ENCODE assay signal across 8 cellular contexts in genomic region chr12:7971765-7972164, GRCh38. TPM values are rescaled to one million over a fixed set of nuclear protein-coding genes. Genes with fewer than 3 reads are reported as not detected.
DNase-seq lines count a peak whose midpoint lies in the region; ATAC-seq and TF ChIP-seq lines count a peak whose summit lies in the region.
"Not testable (repeated sequence)": the region's sequence is repeated elsewhere in the genome, so short reads cannot be mapped to it uniquely, and the experiment has no call there.

No MANE protein-coding gene starts in this region.

- TF ChIP-seq CTCF in chondrocyte (IDR thresholded peaks at IDR 0.05); heart right ventricle (IDR thresholded peaks at IDR 0.05); uterus (IDR thresholded peaks at IDR 0.05): not testable (repeated sequence)

- peaks cover 56% of the 10 kb centered on the region for H3K4me1 Mint-ChIP-seq in activated T-cell treated with anti-CD3 and anti-CD28 coated beads, Interleukin-2, amount 50 U/mL, for 72 hours (ENCODE audit: low read depth)
- H3K4me1 Mint-ChIP-seq in chondrocyte (ENCODE audit: low read depth): peaks cover 33% of the 10 kb centered on the region
- H3K4me1 Mint-ChIP-seq in naive thymus-derived CD4-positive, alpha-beta T cell: peaks cover 17 to 37% (median 31%) of the 10 kb centered on the region in 7 donors

- H3K4me1 ChIP-seq in SJSA1 (replicated peaks) (peaks cover 18% of the 10 kb centered on the region), heart right ventricle (peaks cover 0 to 45% (median 16%) of the 10 kb centered on the region in 9 donors)
- peaks cover 13 to 14% of the 10 kb centered on the region in 2 donors for H3K4me1 ChIP-seq in naive thymus-derived CD4-positive, alpha-beta T cell (ENCODE audit: control insufficient read depth in 2 of 2, insufficient read depth in 2 of 2, low read length in 2 of 2)
- not testable (repeated sequence) for H3K4me1 ChIP-seq in uterus

- H3K27me3 ChIP-seq in SJSA1 (replicated peaks); heart right ventricle; naive thymus-derived CD4-positive, alpha-beta T cell (ENCODE audit: control insufficient read depth in 2 of 2, insufficient read depth in 2 of 2, low read length in 2 of 2); uterus: not testable (repeated sequence)

- DNase-seq in G401 (ENCODE audit: low spot score): peak; percentile 35
- DNase-seq in SJSA1 (ENCODE audit: low read depth in 1 of 2, low spot score in 2 of 2); activated T-cell treated with anti-CD3 and anti-CD28 coated beads, Interleukin-2, amount 50 U/mL, for 72 hours; chondrocyte (ENCODE audit: low spot score); heart right ventricle; naive thymus-derived CD4-positive, alpha-beta T cell; uterus: not testable (repeated sequence)

- POLR2A ChIA-PET in naive thymus-derived CD4-positive, alpha-beta T cell (lab: Charles Lee): interaction anchor here (0.6 to 6.3 kb wide), 7 partner anchors 11 to 110 kb away, joined by 3 to 102 read pairs (median 7); partner anchors contain the start of genes NECAP1 and SLC2A3

- H3K4me3 Mint-ChIP-seq in activated T-cell treated with anti-CD3 and anti-CD28 coated beads, Interleukin-2, amount 50 U/mL, for 72 hours: peak overlapping the region; percentile 84 to 88
- peak overlapping the region; percentile 78 for H3K4me3 Mint-ChIP-seq in chondrocyte (ENCODE audit: unreplicated experiment)
- H3K4me3 Mint-ChIP-seq in naive thymus-derived CD4-positive, alpha-beta T cell: peak overlapping the region; percentile 65 to 96 (median 90)

- ATAC-seq in activated T-cell treated with anti-CD3 and anti-CD28 coated beads, Interleukin-2, amount 50 U/mL, for 72 hours (replicated peaks in 1 of 2); naive thymus-derived CD4-positive, alpha-beta T cell: not testable (repeated sequence)
- ATAC-seq in heart right ventricle: peak in 6 of 8 donors; percentile 18 to 68 (median 48)

- not testable (repeated sequence) for TF ChIP-seq POLR2A in uterus (IDR thresholded peaks at IDR 0.05)

- not testable (repeated sequence) for H3K4me3 ChIP-seq in SJSA1, uterus
- H3K4me3 ChIP-seq in heart right ventricle (peak overlapping the region in 9 of 10 donors; percentile 10 to 65 (median 56)), skin epidermis (peak overlapping the region in 1 of 7 experiments; percentile 41)
- H3K4me3 ChIP-seq in naive thymus-derived CD4-positive, alpha-beta T cell (ENCODE audit: low read length): peak overlapping the region; percentile 75

- in situ Hi-C loops in G401 (cut with HindIII; ENCODE audit: low sequenced_read_pairs): not testable (repeated sequence)

- H3K9me3 ChIP-seq in SJSA1 (replicated peaks); heart right ventricle; naive thymus-derived CD4-positive, alpha-beta T cell (ENCODE audit: control insufficient read depth in 2 of 3, low read length in 3 of 3); uterus: not testable (repeated sequence)

- intact Hi-C loops in heart right ventricle (cut with DNase I): loop anchor here in 4 of 10 donors (2.0 to 5.0 kb wide), 3 partner anchors 34 to 55 kb away; partner anchors contain the start of gene SLC2A3 (in 4 of the 4)
- intact Hi-C loops in naive thymus-derived CD4-positive, alpha-beta T cell (cut with micrococcal nuclease): loop anchor here (1.0 kb wide), 3 partner anchors 19 to 111 kb away; partner anchors contain the start of gene NECAP1 (in 1 of the 2)
- intact Hi-C loops in uterus (cut with DNase I; ENCODE audit: low total_unique reads): not testable (repeated sequence)

- 28 to 42% methylated on average over 5 of the region's 7 CpGs for WGBS in heart right ventricle, 2 donors

- H3K27me3 Mint-ChIP-seq in activated T-cell treated with anti-CD3 and anti-CD28 coated beads, Interleukin-2, amount 50 U/mL, for 72 hours (ENCODE audit: low read depth); chondrocyte (ENCODE audit: low read depth); naive thymus-derived CD4-positive, alpha-beta T cell: not testable (repeated sequence)

- H3K27ac ChIP-seq in SJSA1 (peak overlapping the region; percentile 38; the same call in 1 of the 2 replicates), heart right ventricle (peak overlapping the region; percentile 79 to 94 (median 86)), skin epidermis (peak overlapping the region in 18 of 21 experiments; percentile 78 to 93 (median 87)), uterus (peak overlapping the region; percentile 88 to 89)
- peak overlapping the region; percentile 99 for H3K27ac ChIP-seq in naive thymus-derived CD4-positive, alpha-beta T cell (ENCODE audit: low read depth, low read length)

- CTCF ChIA-PET in naive thymus-derived CD4-positive, alpha-beta T cell (lab: Charles Lee): interaction anchor here (3.8 kb wide), 1 partner anchor 39 kb away, joined by 19 read pairs; no protein-coding TSS in a partner anchor

- H3K36me3 Mint-ChIP-seq in activated T-cell treated with anti-CD3 and anti-CD28 coated beads, Interleukin-2, amount 50 U/mL, for 72 hours (ENCODE audit: insufficient read depth in 2 of 2); chondrocyte (ENCODE audit: low read depth): not testable (repeated sequence)
- peaks cover 0 to 31% (median 0%) of the 10 kb centered on the region in 5 donors for H3K36me3 Mint-ChIP-seq in naive thymus-derived CD4-positive, alpha-beta T cell

- peak overlapping the region; percentile 94 for H3K27ac Mint-ChIP-seq in activated T-cell treated with anti-CD3 and anti-CD28 coated beads, Interleukin-2, amount 50 U/mL, for 72 hours
- peak overlapping the region; percentile 98 for H3K27ac Mint-ChIP-seq in chondrocyte (ENCODE audit: unreplicated experiment)
- peak overlapping the region; percentile 92 to 99 (median 98) for H3K27ac Mint-ChIP-seq in naive thymus-derived CD4-positive, alpha-beta T cell

- H3K36me3 ChIP-seq in SJSA1; heart right ventricle; naive thymus-derived CD4-positive, alpha-beta T cell (ENCODE audit: control insufficient read depth in 2 of 3, insufficient read depth in 3 of 3, low read length in 3 of 3); uterus: not testable (repeated sequence)

- H3K9me3 Mint-ChIP-seq in activated T-cell treated with anti-CD3 and anti-CD28 coated beads, Interleukin-2, amount 50 U/mL, for 72 hours; chondrocyte (ENCODE audit: low read depth); naive thymus-derived CD4-positive, alpha-beta T cell: not testable (repeated sequence)

RNA-seq across cellular contexts. Expression of gene SLC2A3, which starts 35.8 kb away (rescaled TPM):
- 32.5 and 32.9 TPM in 2 replicates for total RNA-seq in G401 (2014; rRNA removed; shearing (Covaris generic))
- 9.9 and 13.7 TPM in 2 replicates for total RNA-seq in SJSA1 (2014; rRNA removed; shearing (Covaris generic))
- total RNA-seq in activated T-cell treated with anti-CD3 and anti-CD28 coated beads, Interleukin-2, amount 50 U/mL, for 72 hours: 100 to 1,000 TPM; 312 to 509 TPM
- total RNA-seq in chondrocyte: 28.6 to 82.7 TPM (median 75.2 TPM) in 3 replicates
- total RNA-seq in heart right ventricle: 100 to 1,000 TPM in 1 of 10 donors, 10 to 100 TPM in 8, 1 to 10 TPM in 1; 9.1 to 109 (median 15.7) TPM
- polyA plus RNA-seq in heart right ventricle: 1 to 10 TPM; 3.9 to 6.4 TPM
- total RNA-seq in naive thymus-derived CD4-positive, alpha-beta T cell: 100 to 1,000 TPM; 110 to 830 (median 488) TPM
- 100 to 1,000 TPM in 1 of 2 donors, 10 to 100 TPM in 1; 61.9 to 126 TPM for polyA plus RNA-seq in naive thymus-derived CD4-positive, alpha-beta T cell
- 10 to 100 TPM in 3 of 4 donors, 1 to 10 TPM in 1; 8.2 to 64.1 (median 48.0) TPM for total RNA-seq in uterus

Comparison
In these comparisons a context has a peak if more than half of its experiments do, and no peak if none do; other contexts are left out.
1. H3K27ac ChIP-seq: peak in every context shown above with its lines; median percentile 99 in naive thymus-derived CD4-positive, alpha-beta T cell; 88 in uterus; 87 in skin epidermis; 86 in heart right ventricle; 38 in SJSA1.